22 cellular contexts compared by ENCODE assay signal in the genomic region with DNA sequence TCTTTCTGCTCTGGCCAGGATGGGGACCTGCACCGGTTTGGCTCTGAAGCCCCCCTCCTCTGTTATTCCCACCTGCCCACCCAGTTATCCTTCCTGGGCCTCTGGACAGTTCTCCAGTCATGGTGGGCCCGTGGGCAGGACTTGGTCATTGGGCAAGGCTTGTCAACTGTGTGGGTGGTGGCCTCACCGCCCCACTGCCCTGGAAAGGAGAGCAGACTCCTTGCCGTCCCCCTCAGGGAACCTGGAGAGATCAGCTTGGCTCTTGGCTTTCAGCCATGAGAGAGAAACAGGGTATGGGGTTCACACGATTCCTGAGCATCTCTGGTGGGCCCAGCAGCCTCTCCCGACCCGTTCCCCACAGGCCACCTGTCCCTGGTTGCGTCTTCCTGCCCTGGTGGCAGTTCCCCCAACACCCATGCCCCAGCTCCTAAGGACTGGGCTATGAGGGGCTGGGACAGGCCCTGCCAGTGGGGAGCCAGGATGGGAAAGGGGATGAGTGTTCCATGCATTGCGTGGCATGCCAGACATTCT.
DNase-seq lines count a peak whose midpoint lies in the region; ATAC-seq, FAIRE-seq and TF ChIP-seq lines count a peak whose summit lies in the region.
"Had no signal": no experiment of that assay in that cellular context is flagged by ENCODE, and none has a peak within 500 bp of the region (broad histone marks: within the 10 kb centered on the region; RNA-seq: fewer than 3 reads in every experiment).

No MANE protein-coding gene starts in this region.

- TF ChIP-seq POLR2A in adrenal gland (IDR thresholded peaks at IDR 0.05): no peak

- TF ChIP-seq CTCF in adrenal gland (IDR thresholded peaks at IDR 0.05) (no peak), kidney (IDR thresholded peaks at IDR 0.05; ENCODE audit: borderline replicate concordance, extremely low read depth, insufficient read depth) (no peak)

- H3K9me3 Mint-ChIP-seq in activated naive CD4-positive, alpha-beta T cell treated with anti-CD3 and anti-CD28 coated beads, Interleukin-2, amount 10 ng/mL, durations not matched to agents 7 days and 5 days: no peaks in the 10 kb centered on the region
- H3K9me3 Mint-ChIP-seq: activated naive CD8-positive, alpha-beta T cell treated with anti-CD3 and anti-CD28 coated beads for 36 hours; activated T-helper 1 cell treated with anti-CD3 and anti-CD28 coated beads, Interleukin-12 subunit alpha, Interleukin-12 subunit beta, Interleukin-2, Interleukin-4 antibody, amounts not matched to agents 30 ng/mL and 10 ng/mL and 1 ng/mL, durations not matched to agents 14 hours and 24 hours and 36 hours; GM23338 had no signal

- peak; percentile 6 for DNase-seq in activated naive CD4-positive, alpha-beta T cell treated with anti-CD3 and anti-CD28 coated beads, Interleukin-2, amount 10 ng/mL, durations not matched to agents 7 days and 5 days
- DNase-seq in activated naive CD4-positive, alpha-beta T cell treated with anti-CD3 and anti-CD28 coated beads, Interleukin-2, amount 50 U/mL, for 16 hours: no peak
- DNase-seq in adrenal gland (peak in 1 of 7 donors; percentile 17), kidney (peak; percentile 52), A172 (ENCODE audit: low spot score) (no peak)
- DNase-seq in effector CD8-positive, alpha-beta T cell (lab: John Stamatoyannopoulos, UW): no peak
- DNase-seq: activated CD4-positive, alpha-beta T cell treated with anti-CD3 and anti-CD28 coated beads for 48 hours; activated naive CD8-positive, alpha-beta T cell treated with anti-CD3 and anti-CD28 coated beads for 36 hours; brain microvascular endothelial cell; cortex of kidney; EL; NCI-H524; stimulated activated CD4-positive, alpha-beta T cell treated with anti-CD3 and anti-CD28 coated beads, Interleukin-15, amount 100 ng/mL, for 24 hours; stimulated activated CD8-positive, alpha-beta memory T cell treated with anti-CD3 and anti-CD28 coated beads, Interleukin-4, amount 100 ng/mL, for 48 hours; T-helper 2 cell had no signal

- WGBS in adrenal gland, 4 donors: 81 to 96% (median 93%) methylated on average over 6 to 9 of the region's 9 CpGs

- CTCF ChIA-PET in activated naive CD4-positive, alpha-beta T cell treated with anti-CD3 and anti-CD28 coated beads, Interleukin-2, amount 10 ng/mL, durations not matched to agents 7 days and 5 days (lab: Charles Lee): no interaction called here

- H3K4me1 Mint-ChIP-seq in activated naive CD4-positive, alpha-beta T cell treated with anti-CD3 and anti-CD28 coated beads, Interleukin-2, amount 10 ng/mL, durations not matched to agents 7 days and 5 days: no peaks in the 10 kb centered on the region
- H3K4me1 Mint-ChIP-seq: activated naive CD8-positive, alpha-beta T cell treated with anti-CD3 and anti-CD28 coated beads for 36 hours had no signal

- H3K4me1 ChIP-seq in adrenal gland (replicated peaks in 1 of 2): peaks cover 10 to 36% of the 10 kb centered on the region in 2 donors
- H3K4me1 ChIP-seq in kidney (ENCODE audit: control insufficient read depth in 1 of 2, insufficient read depth in 1 of 2, low read depth in 1 of 2, low read length in 2 of 2): no peaks in the 10 kb centered on the region
- peaks cover 13 to 31% (median 22%) of the 10 kb centered on the region in 3 donors for H3K4me1 ChIP-seq in skeletal muscle tissue (ENCODE audit: control insufficient read depth in 3 of 3, insufficient read depth in 3 of 3, low read length in 3 of 3)

- FAIRE-seq in kidney (lab: Jason Lieb, UNC): no peak
- FAIRE-seq: A549 had no signal

- no peaks in the 10 kb centered on the region for H3K27me3 Mint-ChIP-seq in activated naive CD4-positive, alpha-beta T cell treated with anti-CD3 and anti-CD28 coated beads, Interleukin-2, amount 10 ng/mL, durations not matched to agents 7 days and 5 days
- H3K27me3 Mint-ChIP-seq: activated naive CD8-positive, alpha-beta T cell treated with anti-CD3 and anti-CD28 coated beads for 36 hours had no signal

- intact Hi-C loops in adrenal gland (cut with DNase I) (no loop called here), kidney (cut with DNase I) (no loop called here)

- no peaks in the 10 kb centered on the region for H3K36me3 ChIP-seq in adrenal gland (replicated peaks in 1 of 2)
- H3K36me3 ChIP-seq in kidney (ENCODE audit: control insufficient read depth in 1 of 2, insufficient read depth in 2 of 2, low read length in 2 of 2): no peaks in the 10 kb centered on the region
- peaks cover 0 to 2% (median 0%) of the 10 kb centered on the region in 3 donors for H3K36me3 ChIP-seq in skeletal muscle tissue (ENCODE audit: control insufficient read depth in 3 of 3, insufficient read depth in 3 of 3, low read length in 3 of 3)
- H3K36me3 ChIP-seq: brain microvascular endothelial cell, neutrophil, Peyer's patch had no signal

- ATAC-seq in GM18498 (IDR thresholded peaks at IDR 0.05; ENCODE audit: unreplicated experiment): no peak
- ATAC-seq: A549, GM23338 had no signal

- H3K9me3 ChIP-seq in adrenal gland (replicated peaks in 1 of 3) (no peaks in the 10 kb centered on the region), kidney (ENCODE audit: control insufficient read depth in 1 of 2, low read length in 2 of 2) (no peaks in the 10 kb centered on the region), skeletal muscle tissue (ENCODE audit: control insufficient read depth in 3 of 3, low read length in 3 of 3) (no peaks in the 10 kb centered on the region)
- H3K9me3 ChIP-seq: A549, neutrophil, Peyer's patch had no signal

- H3K9ac ChIP-seq in kidney (ENCODE audit: low read length in 2 of 2) (no peak overlapping the region), skeletal muscle tissue (ENCODE audit: low read depth in 1 of 3, low read length in 3 of 3) (peak overlapping the region; percentile 32 to 77 (median 43))

- no peak overlapping the region for H3K27ac Mint-ChIP-seq in activated naive CD4-positive, alpha-beta T cell treated with anti-CD3 and anti-CD28 coated beads, Interleukin-2, amount 10 ng/mL, durations not matched to agents 7 days and 5 days
- H3K27ac Mint-ChIP-seq: activated naive CD8-positive, alpha-beta T cell treated with anti-CD3 and anti-CD28 coated beads for 36 hours; activated T-helper 1 cell treated with anti-CD3 and anti-CD28 coated beads, Interleukin-12 subunit alpha, Interleukin-12 subunit beta, Interleukin-2, Interleukin-4 antibody, amounts not matched to agents 30 ng/mL and 10 ng/mL and 1 ng/mL, durations not matched to agents 14 hours and 24 hours and 36 hours; GM23338 had no signal

- H3K36me3 Mint-ChIP-seq in activated naive CD4-positive, alpha-beta T cell treated with anti-CD3 and anti-CD28 coated beads, Interleukin-2, amount 10 ng/mL, durations not matched to agents 7 days and 5 days: no peaks in the 10 kb centered on the region
- H3K36me3 Mint-ChIP-seq: activated naive CD8-positive, alpha-beta T cell treated with anti-CD3 and anti-CD28 coated beads for 36 hours had no signal

- H3K4me3 ChIP-seq in adrenal gland: no peak overlapping the region
- H3K4me3 ChIP-seq in kidney (ENCODE audit: low read length in 2 of 2): no peak overlapping the region
- H3K4me3 ChIP-seq in skeletal muscle tissue (ENCODE audit: low read length in 3 of 3): no peak overlapping the region
- H3K4me3 ChIP-seq: A549, GM23338, Peyer's patch had no signal

- H3K27me3 ChIP-seq in adrenal gland (no peaks in the 10 kb centered on the region), skeletal muscle tissue (ENCODE audit: control insufficient read depth in 3 of 3, insufficient read depth in 3 of 3, low read length in 3 of 3) (no peaks in the 10 kb centered on the region)
- H3K27me3 ChIP-seq: brain microvascular endothelial cell, neutrophil, Peyer's patch had no signal

- no peak overlapping the region for H3K4me3 Mint-ChIP-seq in activated naive CD4-positive, alpha-beta T cell treated with anti-CD3 and anti-CD28 coated beads, Interleukin-2, amount 10 ng/mL, durations not matched to agents 7 days and 5 days
- H3K4me3 Mint-ChIP-seq: activated naive CD8-positive, alpha-beta T cell treated with anti-CD3 and anti-CD28 coated beads for 36 hours; activated T-helper 1 cell treated with anti-CD3 and anti-CD28 coated beads, Interleukin-12 subunit alpha, Interleukin-12 subunit beta, Interleukin-2, Interleukin-4 antibody, amounts not matched to agents 30 ng/mL and 10 ng/mL and 1 ng/mL, durations not matched to agents 14 hours and 24 hours and 36 hours; GM23338 had no signal

- H3K27ac ChIP-seq in adrenal gland (peak overlapping the region in 3 of 5 donors; percentile 55 to 76 (median 68)), kidney (ENCODE audit: low read depth in 2 of 2, low read length in 2 of 2) (no peak overlapping the region), skeletal muscle tissue (ENCODE audit: low read depth, low read length) (peak overlapping the region; percentile 85)
- H3K27ac ChIP-seq: brain microvascular endothelial cell, neutrophil, Peyer's patch had no signal

Comparison
In these comparisons a context has a peak if more than half of its experiments do, and no peak if none do; other contexts are left out.
1. DNase-seq: peak in activated naive CD4-positive, alpha-beta T cell treated with anti-CD3 and anti-CD28 coated beads, Interleukin-2, amount 10 ng/mL, durations not matched to agents 7 days and 5 days (single experiment) and kidney (single experiment); none in activated naive CD4-positive, alpha-beta T cell treated with anti-CD3 and anti-CD28 coated beads, Interleukin-2, amount 50 U/mL, for 16 hours (single experiment), effector CD8-positive, alpha-beta T cell (single experiment) and A172 (single experiment).
2. H3K27ac ChIP-seq: peak in adrenal gland (3 of 5) and skeletal muscle tissue (single experiment); none in kidney (0 of 2).
3. H3K9ac ChIP-seq: peak in skeletal muscle tissue (3 of 3); none in kidney (0 of 2).